10 cellular contexts compared by ENCODE assay signal in the genomic region with DNA sequence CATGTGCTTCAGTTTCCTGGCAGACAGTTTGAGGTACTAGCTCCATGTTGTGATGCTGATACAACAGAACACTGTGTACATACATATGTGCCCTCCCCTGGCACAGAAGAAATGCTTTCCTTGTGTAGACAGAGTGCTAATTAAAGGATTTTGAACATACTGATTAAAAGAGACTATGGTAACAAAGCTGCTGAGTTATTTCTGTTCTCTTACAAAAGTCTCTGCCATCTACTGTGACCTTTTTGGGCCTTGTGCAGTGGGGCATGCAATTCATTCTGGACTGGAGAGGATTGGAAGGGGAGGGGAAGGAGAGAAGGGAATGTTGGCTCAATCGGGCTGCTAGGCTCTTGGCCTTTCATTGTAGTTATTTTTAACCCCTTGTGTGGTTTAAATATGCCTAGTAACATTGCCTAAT. TPM values are rescaled to one million over a fixed set of nuclear protein-coding genes. Genes with fewer than 3 reads are reported as not detected.
DNase-seq lines count a peak whose midpoint lies in the region; ATAC-seq, FAIRE-seq and TF ChIP-seq lines count a peak whose summit lies in the region.
"Had no signal": no experiment of that assay in that cellular context is flagged by ENCODE, and none has a peak within 500 bp of the region (broad histone marks: within the 10 kb centered on the region; RNA-seq: fewer than 3 reads in every experiment).

No MANE protein-coding gene starts in this region.

- H3K79me2 ChIP-seq in HepG2 (ENCODE audit: insufficient read depth, low read length) = peaks cover 97% of the 10 kb centered on the region

- no peak overlapping the region for H3K9ac ChIP-seq in HepG2 (ENCODE audit: insufficient read depth, low read depth, low read length)

- peak; percentile 15 for DNase-seq in MG63
- DNase-seq in breast epithelium (ENCODE audit: low spot score in 2 of 2) = no peak
- no peak for DNase-seq in HepG2 (ENCODE audit: low spot score)
- no peak for DNase-seq in transverse colon
- no peak for DNase-seq in stimulated activated CD4-positive, alpha-beta T cell treated with anti-CD3 and anti-CD28 coated beads, Interleukin-1b, Interleukin-23, amount 100 ng/mL, for 48 hours
- DNase-seq: NCI-H524 treated with DMSO at 0.1 percent for 48 hours had no signal

- H3K27ac ChIP-seq in breast epithelium (peak overlapping the region; percentile 49 to 71), HepG2 (ENCODE audit: extremely low read length, insufficient read depth, low read length) (peak overlapping the region; percentile 37), transverse colon (peak overlapping the region; percentile 14 to 99 (median 38))

- H3K4me1 ChIP-seq in breast epithelium (peaks cover 0 to 6% of the 10 kb centered on the region in 2 donors), HepG2 (ENCODE audit: insufficient read depth, low read length) (peaks cover 79% of the 10 kb centered on the region), transverse colon (peaks cover 20 to 86% (median 47%) of the 10 kb centered on the region in 4 donors)

- no peak for TF ChIP-seq POLR2A in breast epithelium (IDR thresholded peaks at IDR 0.05)
- TF ChIP-seq POLR2A in HepG2 (IDR thresholded peaks at IDR 0.05; ENCODE audit: insufficient read depth in 1 of 2, low read depth in 2 of 2, low read length in 2 of 2) = no peak
- TF ChIP-seq POLR2A in transverse colon (IDR thresholded peaks at IDR 0.05) = no peak

- H2AFZ ChIP-seq in HepG2 (ENCODE audit: low read length) = no peak overlapping the region

- H3K27me3 ChIP-seq in MG63 (no peaks in the 10 kb centered on the region), breast epithelium (no peaks in the 10 kb centered on the region), HepG2 (ENCODE audit: control insufficient read depth in 1 of 2, insufficient read depth in 2 of 2, low read length in 2 of 2) (no peaks in the 10 kb centered on the region; a peak in 1 of 5 replicates), transverse colon (no peaks in the 10 kb centered on the region)

- no peak for TF ChIP-seq CTCF in breast epithelium (IDR thresholded peaks at IDR 0.05)
- no peak for TF ChIP-seq CTCF in HepG2 (CRISPR knock-in tag; IDR thresholded peaks at IDR 0.05)
- TF ChIP-seq CTCF in transverse colon (IDR thresholded peaks at IDR 0.05) = no peak

- H3K4me2 ChIP-seq in HepG2 (ENCODE audit: low read depth, low read length) = peak overlapping the region; percentile 58

- no peak for ATAC-seq in HepG2
- ATAC-seq in GM19463 (IDR thresholded peaks at IDR 0.05; ENCODE audit: unreplicated experiment) = no peak
- ATAC-seq in HG03354 (IDR thresholded peaks at IDR 0.05; ENCODE audit: poor library complexity, severe bottlenecking, unreplicated experiment) = no peak
- ATAC-seq: natural killer cell treated with Interleukin-12 subunit alpha and Interleukin-12 subunit beta and Interleukin-15 and Interleukin-18, amount 100 ng/mL, for 72 hours; stimulated activated memory B cell treated with anti-CD40 and anti-IgM and Interleukin-4, amounts not matched to agents 10 μg/mL and 1 μg/mL and 100 μg/mL, for 72 hours had no signal

- H3K36me3 ChIP-seq in MG63 (peaks cover 15% of the 10 kb centered on the region), breast epithelium (no peaks in the 10 kb centered on the region), HepG2 (replicated peaks in 1 of 2; ENCODE audit: control insufficient read depth in 1 of 2, insufficient read depth in 2 of 2, low read length in 2 of 2) (no peaks in the 10 kb centered on the region), transverse colon (peaks cover 0 to 7% (median 0%) of the 10 kb centered on the region in 4 donors)

- H4K20me1 ChIP-seq in HepG2 (ENCODE audit: insufficient read depth, low read length) = peaks cover 19% of the 10 kb centered on the region; the same call in 1 of the 2 replicates

- H3K9me3 ChIP-seq in MG63 (no peaks in the 10 kb centered on the region), breast epithelium (no peaks in the 10 kb centered on the region), HepG2 (ENCODE audit: low read length) (no peaks in the 10 kb centered on the region), transverse colon (no peaks in the 10 kb centered on the region)

- in situ Hi-C loops in HepG2 (cut with HindIII; ENCODE audit: extremely low pct_ligation_motif_present, low pct_unique_long_range_greater_than_20kb) = loop anchor here (10.0 kb wide), 1 partner anchor 87 kb away; no protein-coding TSS in a partner anchor
- in situ Hi-C loops in transverse colon (cut with MboI; ENCODE audit: low pct_ligation_motif_present in 1 of 4, low pct_unique_long_range_greater_than_20kb in 1 of 4, low sequenced_read_pairs in 3 of 4) = no loop called here

- H3K4me3 ChIP-seq in MG63 (no peak overlapping the region), breast epithelium (peak overlapping the region in 1 of 3 donors; percentile 33), HepG2 (replicated peaks in 1 of 3; ENCODE audit: insufficient read depth in 1 of 3, low read depth in 2 of 3, low read length in 3 of 3) (0 out of 6 replicates have a peak overlapping the region, but pooled peaks of 1 of the 3 experiments have one; percentile 10), transverse colon (no peak overlapping the region)

- POLR2A ChIA-PET in HepG2 (lab: Yijun Ruan, JAX) = interaction anchor here (1.9 kb wide), 1 partner anchor 32 kb away, joined by 4 read pairs; no protein-coding TSS in a partner anchor

- FAIRE-seq in HepG2 (lab: Jason Lieb, UNC) = no peak

- TF ChIP-seq RAD21 in HepG2 (CRISPR knock-in tag; IDR thresholded peaks at IDR 0.05) = no peak

- BruUV-seq in HepG2 (replicated peaks; lab: Mats Ljungman, UMichigan) = no TSS peak

- 6% methylated on average over 1 of the region's 1 CpG for WGBS in HepG2 (ENCODE audit: low lambda C conversion rate)
- WGBS in transverse colon (ENCODE audit: low coverage in 1 of 2), 2 donors = 0 to 25% methylated on average over 1 of the region's 1 CpG

- CTCF ChIA-PET in HepG2 (lab: Yijun Ruan, JAX; ENCODE audit: low intra/inter-chr PET ratio, low total read pairs) = no interaction called here

- intact Hi-C loops in breast epithelium (cut with DNase I; ENCODE audit: low total_unique reads) (no loop called here), HepG2 (cut with micrococcal nuclease; ENCODE audit: unreplicated experiment) (loop anchor here (1.0 kb wide), 1 partner anchor 16 kb away; no protein-coding TSS in a partner anchor), transverse colon (cut with DNase I; ENCODE audit: low total_unique reads) (loop anchor here (10.0 kb wide), 1 partner anchor 137 kb away; no protein-coding TSS in a partner anchor)

- TF ChIP-seq EP300 in HepG2 (IDR thresholded peaks at IDR 0.05; ENCODE audit: low read depth in 2 of 2, low read length in 2 of 2) (no peak), HepG2 (CRISPR knock-in tag; IDR thresholded peaks at IDR 0.05; ENCODE audit: borderline replicate concordance) (no peak), transverse colon (IDR thresholded peaks at IDR 0.05; ENCODE audit: low read depth) (peak; percentile 32)

TF ChIP-seq in HepG2, 621 proteins besides CTCF, POLR2A, EP300 and RAD21 (continues in another document):
- TF ChIP-seq ZNF652 (CRISPR knock-in tag; IDR thresholded peaks at IDR 0.05; ENCODE audit: borderline replicate concordance, low read depth) (peak; percentile 78), GATAD2A (CRISPR knock-in tag; IDR thresholded peaks at IDR 0.05) (0 out of 2 replicates have a peak, but pooled peaks have one; percentile 18), ZFX (CRISPR knock-in tag; IDR thresholded peaks at IDR 0.05; ENCODE audit: low read depth) (peak; percentile 23; the same call in 1 of the 2 replicates)

RNA-seq across cellular contexts. Expression of gene PDLIM5, which starts 6.0 kb away (rescaled TPM):
- total RNA-seq in MG63 (2014; rRNA removed; shearing (Covaris generic); ENCODE audit: low replicate concordance) = 19.4 and 21.1 TPM in 2 replicates
- 100 to 1,000 TPM; 120 to 263 (median 158) TPM for total RNA-seq in breast epithelium
- total RNA-seq in HepG2 (2016; rRNA removed; fragmentation: Illumina TruSeq; extraction: Trizol) = 52.8 and 70.2 TPM in 2 replicates
- total RNA-seq in HepG2 (2016; cell fraction: cytosol; rRNA removed; fragmentation: Illumina TruSeq; extraction: Trizol; ENCODE audit: low read depth) = 11.2 and 14.5 TPM in 2 replicates
- total RNA-seq in HepG2 (2016; cell fraction: insoluble cytoplasmic fraction; rRNA removed; fragmentation: Illumina TruSeq; extraction: Trizol) = 52.2 and 54.1 TPM in 2 replicates
- total RNA-seq in HepG2 (2016; cell fraction: membrane; rRNA removed; fragmentation: Illumina TruSeq; extraction: Trizol) = 17.9 and 18.7 TPM in 2 replicates
- total RNA-seq in HepG2 (2016; cell fraction: nucleus; rRNA removed; fragmentation: Illumina TruSeq; extraction: Trizol) = 88.4 and 102 TPM in 2 replicates
- polyA plus RNA-seq in HepG2 (2011; rRNA removed) = 107 and 119 TPM in 2 replicates
- polyA plus RNA-seq in HepG2 (2011; cell fraction: cytosol; rRNA removed) = 76.4 TPM in 2 replicates
- 70.2 and 73.2 TPM in 2 replicates for polyA plus RNA-seq in HepG2 (2011; cell fraction: nucleus; rRNA removed)
- 49.7 and 51.7 TPM in 2 replicates for polyA plus RNA-seq in HepG2 (2012)
- 3.8 and 5.4 TPM in 2 replicates for polyA plus RNA-seq in HepG2 (2016; cell fraction: cytosol; fragmentation: Illumina TruSeq; extraction: Trizol; ENCODE audit: low read depth)
- 43.1 and 47.2 TPM in 2 replicates for polyA plus RNA-seq in HepG2 (2016; cell fraction: insoluble cytoplasmic fraction; fragmentation: Illumina TruSeq; extraction: Trizol; ENCODE audit: low read depth)
- polyA plus RNA-seq in HepG2 (2016; cell fraction: membrane; fragmentation: Illumina TruSeq; extraction: Trizol; ENCODE audit: low read depth) = 10.0 and 10.3 TPM in 2 replicates
- 37.0 and 39.1 TPM in 2 replicates for polyA plus RNA-seq in HepG2 (2016; cell fraction: nucleus; fragmentation: Illumina TruSeq; extraction: Trizol; ENCODE audit: insufficient read depth, low read depth)
- 133 and 288 TPM in 2 replicates for polyA minus RNA-seq in HepG2 (2011; rRNA and poly(A)+ RNA removed; ENCODE audit: low replicate concordance)
- polyA minus RNA-seq in HepG2 (2011; cell fraction: cytosol; rRNA and poly(A)+ RNA removed) = 49.8 and 79.5 TPM in 2 replicates
- polyA minus RNA-seq in HepG2 (2011; cell fraction: nucleus; rRNA and poly(A)+ RNA removed) = 358 and 434 TPM in 2 replicates
- total RNA-seq in transverse colon = 100 to 1,000 TPM in 2 of 4 donors, 10 to 100 TPM in 2; 62.9 to 133 (median 110) TPM
